1 cellular context compared by ENCODE assay signal in the genomic region with DNA sequence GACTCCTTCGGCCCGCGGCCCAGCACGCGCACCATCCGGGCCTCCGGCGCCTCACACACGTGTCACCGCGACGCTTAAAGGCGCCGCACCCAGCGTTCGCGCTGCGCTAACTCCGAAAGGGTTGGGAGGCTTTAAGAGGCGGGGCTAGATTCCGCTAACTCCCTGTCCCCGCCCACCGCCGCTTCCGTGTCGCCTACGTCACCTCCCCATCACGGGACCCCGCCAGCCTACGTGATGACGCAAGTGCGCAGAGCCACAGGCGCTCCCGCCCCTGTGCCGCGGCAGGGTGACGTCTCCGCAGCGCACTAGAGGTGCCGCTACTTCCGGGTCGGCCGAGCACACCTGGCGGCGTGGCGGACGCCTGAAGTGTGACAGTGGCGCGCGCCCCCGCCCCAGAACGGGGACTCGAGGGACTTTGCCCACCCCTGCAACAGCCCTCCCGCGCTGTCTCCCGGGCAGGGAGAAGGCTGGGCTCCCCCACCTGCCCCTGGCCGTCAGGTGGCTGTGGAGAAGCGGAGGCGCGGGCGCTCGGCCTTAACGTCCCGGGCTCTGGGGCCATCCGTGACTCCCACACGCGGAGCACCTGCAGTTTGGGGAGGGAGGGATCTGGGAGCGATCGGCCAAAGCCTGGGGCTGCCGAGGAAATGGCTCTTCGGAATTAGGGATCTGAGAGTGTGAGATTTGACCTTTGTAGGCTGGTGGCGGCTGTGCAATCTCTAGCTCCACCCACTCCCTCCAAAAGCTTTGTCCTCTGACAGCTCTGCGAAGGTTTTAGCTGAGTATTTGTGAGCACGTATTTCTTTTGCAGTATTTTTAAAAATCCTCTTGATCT.
TF ChIP-seq lines count a peak whose summit lies in the region.

A gene (minus strand): TSS at position 35 of the 832 bp plus-strand sequence. CDS start 4,451 bp downstream, outside the sequence.

TF ChIP-seq in K562, 482 proteins besides CTCF, POLR2A, EP300 and RAD21 (continued from another document and continues in another):
- TF ChIP-seq, protein P1, sequence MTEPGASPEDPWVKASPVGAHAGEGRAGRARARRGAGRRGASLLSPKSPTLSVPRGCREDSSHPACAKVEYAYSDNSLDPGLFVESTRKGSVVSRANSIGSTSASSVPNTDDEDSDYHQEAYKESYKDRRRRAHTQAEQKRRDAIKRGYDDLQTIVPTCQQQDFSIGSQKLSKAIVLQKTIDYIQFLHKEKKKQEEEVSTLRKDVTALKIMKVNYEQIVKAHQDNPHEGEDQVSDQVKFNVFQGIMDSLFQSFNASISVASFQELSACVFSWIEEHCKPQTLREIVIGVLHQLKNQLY (CRISPR knock-in tag; conservative IDR thresholded peaks at IDR 0.05), result 0 out of 4 replicates have a peak, but pooled peaks of 1 of the 2 experiments have one; percentile 45
- TF ChIP-seq, protein P2, sequence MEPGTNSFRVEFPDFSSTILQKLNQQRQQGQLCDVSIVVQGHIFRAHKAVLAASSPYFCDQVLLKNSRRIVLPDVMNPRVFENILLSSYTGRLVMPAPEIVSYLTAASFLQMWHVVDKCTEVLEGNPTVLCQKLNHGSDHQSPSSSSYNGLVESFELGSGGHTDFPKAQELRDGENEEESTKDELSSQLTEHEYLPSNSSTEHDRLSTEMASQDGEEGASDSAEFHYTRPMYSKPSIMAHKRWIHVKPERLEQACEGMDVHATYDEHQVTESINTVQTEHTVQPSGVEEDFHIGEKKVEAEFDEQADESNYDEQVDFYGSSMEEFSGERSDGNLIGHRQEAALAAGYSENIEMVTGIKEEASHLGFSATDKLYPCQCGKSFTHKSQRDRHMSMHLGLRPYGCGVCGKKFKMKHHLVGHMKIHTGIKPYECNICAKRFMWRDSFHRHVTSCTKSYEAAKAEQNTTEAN (CRISPR knock-in tag; IDR thresholded peaks at IDR 0.05), result 0 out of 2 replicates have a peak, but pooled peaks have one; percentile 68
- TF ChIP-seq ELF1 (tag; IDR thresholded peaks at IDR 0.05) (peak; percentile 99), FOXM1 (IDR thresholded peaks at IDR 0.05; ENCODE audit: low read depth) (peak; percentile 95), FOXM1 (CRISPR knock-in tag; IDR thresholded peaks at IDR 0.05; ENCODE audit: low read depth) (no peak; the same call in 1 of the 2 replicates), GABPA (tag; conservative IDR thresholded peaks at IDR 0.05; ENCODE audit: low read depth) (peak; percentile 84), HCFC1 (IDR thresholded peaks at IDR 0.05; ENCODE audit: low read depth, low read length) (peak; percentile 74), CC2D1A (IDR thresholded peaks at IDR 0.05) (no peak), C11orf30 (IDR thresholded peaks at IDR 0.05; ENCODE audit: low read depth) (peak; percentile 78), PHF20 (IDR thresholded peaks at IDR 0.05; ENCODE audit: partially characterized antibody) (peak; percentile 92), TAF7 (tag; IDR thresholded peaks at IDR 0.05) (peak; percentile 81), HMGN3 (IDR thresholded peaks at IDR 0.05; ENCODE audit: borderline replicate concordance, extremely low read depth, insufficient read length, low read depth, low read length) (peak; percentile 84), EZH2 (IDR thresholded peaks at IDR 0.05; ENCODE audit: borderline replicate concordance, low read depth, low read length) (no peak), SIN3A (IDR thresholded peaks at IDR 0.05; ENCODE audit: borderline replicate concordance in 2 of 2, control insufficient read depth in 1 of 2, low read depth in 2 of 2, low read length in 2 of 2) (peak in 1 of 2 experiments; percentile 88; a peak in 2 of 4 replicates), L3MBTL2 (IDR thresholded peaks at IDR 0.05) (peak; percentile 86), FIP1L1 (IDR thresholded peaks at IDR 0.05; ENCODE audit: low read depth, low read length, poor library complexity, severe bottlenecking) (peak; percentile 73), KDM1A (IDR thresholded peaks at IDR 0.05) (peak in 1 of 2 experiments; percentile 16; a peak in 2 of 4 replicates), ZNF263 (CRISPR knock-in tag; IDR thresholded peaks at IDR 0.05; ENCODE audit: borderline replicate concordance) (peak; percentile 74; the same call in 1 of the 2 replicates), EGR1 (conservative IDR thresholded peaks at IDR 0.05) (peak; percentile 82), KLF6 (CRISPR knock-in tag; IDR thresholded peaks at IDR 0.05; ENCODE audit: borderline replicate concordance) (0 out of 2 replicates have a peak, but pooled peaks have one; percentile 54), ZNF583 (CRISPR knock-in tag; IDR thresholded peaks at IDR 0.05) (peak; percentile 68; the same call in 1 of the 2 replicates), CSDE1 (IDR thresholded peaks at IDR 0.05) (peak in 1 of 2 experiments; percentile 53; a peak in 1 of 4 replicates)
- TF ChIP-seq, protein P3, sequence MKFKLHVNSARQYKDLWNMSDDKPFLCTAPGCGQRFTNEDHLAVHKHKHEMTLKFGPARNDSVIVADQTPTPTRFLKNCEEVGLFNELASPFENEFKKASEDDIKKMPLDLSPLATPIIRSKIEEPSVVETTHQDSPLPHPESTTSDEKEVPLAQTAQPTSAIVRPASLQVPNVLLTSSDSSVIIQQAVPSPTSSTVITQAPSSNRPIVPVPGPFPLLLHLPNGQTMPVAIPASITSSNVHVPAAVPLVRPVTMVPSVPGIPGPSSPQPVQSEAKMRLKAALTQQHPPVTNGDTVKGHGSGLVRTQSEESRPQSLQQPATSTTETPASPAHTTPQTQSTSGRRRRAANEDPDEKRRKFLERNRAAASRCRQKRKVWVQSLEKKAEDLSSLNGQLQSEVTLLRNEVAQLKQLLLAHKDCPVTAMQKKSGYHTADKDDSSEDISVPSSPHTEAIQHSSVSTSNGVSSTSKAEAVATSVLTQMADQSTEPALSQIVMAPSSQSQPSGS (CRISPR knock-in tag; IDR thresholded peaks at IDR 0.05), result peak; percentile 86
- TF ChIP-seq, protein P4, sequence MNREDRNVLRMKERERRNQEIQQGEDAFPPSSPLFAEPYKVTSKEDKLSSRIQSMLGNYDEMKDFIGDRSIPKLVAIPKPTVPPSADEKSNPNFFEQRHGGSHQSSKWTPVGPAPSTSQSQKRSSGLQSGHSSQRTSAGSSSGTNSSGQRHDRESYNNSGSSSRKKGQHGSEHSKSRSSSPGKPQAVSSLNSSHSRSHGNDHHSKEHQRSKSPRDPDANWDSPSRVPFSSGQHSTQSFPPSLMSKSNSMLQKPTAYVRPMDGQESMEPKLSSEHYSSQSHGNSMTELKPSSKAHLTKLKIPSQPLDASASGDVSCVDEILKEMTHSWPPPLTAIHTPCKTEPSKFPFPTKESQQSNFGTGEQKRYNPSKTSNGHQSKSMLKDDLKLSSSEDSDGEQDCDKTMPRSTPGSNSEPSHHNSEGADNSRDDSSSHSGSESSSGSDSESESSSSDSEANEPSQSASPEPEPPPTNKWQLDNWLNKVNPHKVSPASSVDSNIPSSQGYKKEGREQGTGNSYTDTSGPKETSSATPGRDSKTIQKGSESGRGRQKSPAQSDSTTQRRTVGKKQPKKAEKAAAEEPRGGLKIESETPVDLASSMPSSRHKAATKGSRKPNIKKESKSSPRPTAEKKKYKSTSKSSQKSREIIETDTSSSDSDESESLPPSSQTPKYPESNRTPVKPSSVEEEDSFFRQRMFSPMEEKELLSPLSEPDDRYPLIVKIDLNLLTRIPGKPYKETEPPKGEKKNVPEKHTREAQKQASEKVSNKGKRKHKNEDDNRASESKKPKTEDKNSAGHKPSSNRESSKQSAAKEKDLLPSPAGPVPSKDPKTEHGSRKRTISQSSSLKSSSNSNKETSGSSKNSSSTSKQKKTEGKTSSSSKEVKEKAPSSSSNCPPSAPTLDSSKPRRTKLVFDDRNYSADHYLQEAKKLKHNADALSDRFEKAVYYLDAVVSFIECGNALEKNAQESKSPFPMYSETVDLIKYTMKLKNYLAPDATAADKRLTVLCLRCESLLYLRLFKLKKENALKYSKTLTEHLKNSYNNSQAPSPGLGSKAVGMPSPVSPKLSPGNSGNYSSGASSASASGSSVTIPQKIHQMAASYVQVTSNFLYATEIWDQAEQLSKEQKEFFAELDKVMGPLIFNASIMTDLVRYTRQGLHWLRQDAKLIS (CRISPR knock-in tag; IDR thresholded peaks at IDR 0.05), result peak; percentile 46; the same call in 1 of the 2 replicates
- TF ChIP-seq, protein P5, sequence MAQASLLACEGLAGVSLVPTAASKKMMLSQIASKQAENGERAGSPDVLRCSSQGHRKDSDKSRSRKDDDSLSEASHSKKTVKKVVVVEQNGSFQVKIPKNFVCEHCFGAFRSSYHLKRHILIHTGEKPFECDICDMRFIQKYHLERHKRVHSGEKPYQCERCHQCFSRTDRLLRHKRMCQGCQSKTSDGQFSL (CRISPR knock-in tag; IDR thresholded peaks at IDR 0.05), result 0 out of 2 replicates have a peak, but pooled peaks have one; percentile 53
- TF ChIP-seq, protein P5 (tag; IDR thresholded peaks at IDR 0.05), result no peak
- TF ChIP-seq, protein P6, sequence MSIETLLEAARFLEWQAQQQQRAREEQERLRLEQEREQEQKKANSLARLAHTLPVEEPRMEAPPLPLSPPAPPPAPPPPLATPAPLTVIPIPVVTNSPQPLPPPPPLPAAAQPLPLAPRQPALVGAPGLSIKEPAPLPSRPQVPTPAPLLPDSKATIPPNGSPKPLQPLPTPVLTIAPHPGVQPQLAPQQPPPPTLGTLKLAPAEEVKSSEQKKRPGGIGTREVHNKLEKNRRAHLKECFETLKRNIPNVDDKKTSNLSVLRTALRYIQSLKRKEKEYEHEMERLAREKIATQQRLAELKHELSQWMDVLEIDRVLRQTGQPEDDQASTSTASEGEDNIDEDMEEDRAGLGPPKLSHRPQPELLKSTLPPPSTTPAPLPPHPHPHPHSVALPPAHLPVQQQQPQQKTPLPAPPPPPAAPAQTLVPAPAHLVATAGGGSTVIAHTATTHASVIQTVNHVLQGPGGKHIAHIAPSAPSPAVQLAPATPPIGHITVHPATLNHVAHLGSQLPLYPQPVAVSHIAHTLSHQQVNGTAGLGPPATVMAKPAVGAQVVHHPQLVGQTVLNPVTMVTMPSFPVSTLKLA (conservative IDR thresholded peaks at IDR 0.05), result peak; percentile 97 to 99
- TF ChIP-seq, protein P7, sequence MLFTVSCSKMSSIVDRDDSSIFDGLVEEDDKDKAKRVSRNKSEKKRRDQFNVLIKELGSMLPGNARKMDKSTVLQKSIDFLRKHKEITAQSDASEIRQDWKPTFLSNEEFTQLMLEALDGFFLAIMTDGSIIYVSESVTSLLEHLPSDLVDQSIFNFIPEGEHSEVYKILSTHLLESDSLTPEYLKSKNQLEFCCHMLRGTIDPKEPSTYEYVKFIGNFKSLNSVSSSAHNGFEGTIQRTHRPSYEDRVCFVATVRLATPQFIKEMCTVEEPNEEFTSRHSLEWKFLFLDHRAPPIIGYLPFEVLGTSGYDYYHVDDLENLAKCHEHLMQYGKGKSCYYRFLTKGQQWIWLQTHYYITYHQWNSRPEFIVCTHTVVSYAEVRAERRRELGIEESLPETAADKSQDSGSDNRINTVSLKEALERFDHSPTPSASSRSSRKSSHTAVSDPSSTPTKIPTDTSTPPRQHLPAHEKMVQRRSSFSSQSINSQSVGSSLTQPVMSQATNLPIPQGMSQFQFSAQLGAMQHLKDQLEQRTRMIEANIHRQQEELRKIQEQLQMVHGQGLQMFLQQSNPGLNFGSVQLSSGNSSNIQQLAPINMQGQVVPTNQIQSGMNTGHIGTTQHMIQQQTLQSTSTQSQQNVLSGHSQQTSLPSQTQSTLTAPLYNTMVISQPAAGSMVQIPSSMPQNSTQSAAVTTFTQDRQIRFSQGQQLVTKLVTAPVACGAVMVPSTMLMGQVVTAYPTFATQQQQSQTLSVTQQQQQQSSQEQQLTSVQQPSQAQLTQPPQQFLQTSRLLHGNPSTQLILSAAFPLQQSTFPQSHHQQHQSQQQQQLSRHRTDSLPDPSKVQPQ (CRISPR knock-in tag; IDR thresholded peaks at IDR 0.05; ENCODE audit: borderline replicate concordance), result 0 out of 2 replicates have a peak, but pooled peaks have one; percentile 11
- TF ChIP-seq, protein P8, sequence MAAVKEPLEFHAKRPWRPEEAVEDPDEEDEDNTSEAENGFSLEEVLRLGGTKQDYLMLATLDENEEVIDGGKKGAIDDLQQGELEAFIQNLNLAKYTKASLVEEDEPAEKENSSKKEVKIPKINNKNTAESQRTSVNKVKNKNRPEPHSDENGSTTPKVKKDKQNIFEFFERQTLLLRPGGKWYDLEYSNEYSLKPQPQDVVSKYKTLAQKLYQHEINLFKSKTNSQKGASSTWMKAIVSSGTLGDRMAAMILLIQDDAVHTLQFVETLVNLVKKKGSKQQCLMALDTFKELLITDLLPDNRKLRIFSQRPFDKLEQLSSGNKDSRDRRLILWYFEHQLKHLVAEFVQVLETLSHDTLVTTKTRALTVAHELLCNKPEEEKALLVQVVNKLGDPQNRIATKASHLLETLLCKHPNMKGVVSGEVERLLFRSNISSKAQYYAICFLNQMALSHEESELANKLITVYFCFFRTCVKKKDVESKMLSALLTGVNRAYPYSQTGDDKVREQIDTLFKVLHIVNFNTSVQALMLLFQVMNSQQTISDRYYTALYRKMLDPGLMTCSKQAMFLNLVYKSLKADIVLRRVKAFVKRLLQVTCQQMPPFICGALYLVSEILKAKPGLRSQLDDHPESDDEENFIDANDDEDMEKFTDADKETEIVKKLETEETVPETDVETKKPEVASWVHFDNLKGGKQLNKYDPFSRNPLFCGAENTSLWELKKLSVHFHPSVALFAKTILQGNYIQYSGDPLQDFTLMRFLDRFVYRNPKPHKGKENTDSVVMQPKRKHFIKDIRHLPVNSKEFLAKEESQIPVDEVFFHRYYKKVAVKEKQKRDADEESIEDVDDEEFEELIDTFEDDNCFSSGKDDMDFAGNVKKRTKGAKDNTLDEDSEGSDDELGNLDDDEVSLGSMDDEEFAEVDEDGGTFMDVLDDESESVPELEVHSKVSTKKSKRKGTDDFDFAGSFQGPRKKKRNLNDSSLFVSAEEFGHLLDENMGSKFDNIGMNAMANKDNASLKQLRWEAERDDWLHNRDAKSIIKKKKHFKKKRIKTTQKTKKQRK (IDR thresholded peaks at IDR 0.05; ENCODE audit: borderline replicate concordance, low read depth, low read length), result no peak
- TF ChIP-seq, protein P9, sequence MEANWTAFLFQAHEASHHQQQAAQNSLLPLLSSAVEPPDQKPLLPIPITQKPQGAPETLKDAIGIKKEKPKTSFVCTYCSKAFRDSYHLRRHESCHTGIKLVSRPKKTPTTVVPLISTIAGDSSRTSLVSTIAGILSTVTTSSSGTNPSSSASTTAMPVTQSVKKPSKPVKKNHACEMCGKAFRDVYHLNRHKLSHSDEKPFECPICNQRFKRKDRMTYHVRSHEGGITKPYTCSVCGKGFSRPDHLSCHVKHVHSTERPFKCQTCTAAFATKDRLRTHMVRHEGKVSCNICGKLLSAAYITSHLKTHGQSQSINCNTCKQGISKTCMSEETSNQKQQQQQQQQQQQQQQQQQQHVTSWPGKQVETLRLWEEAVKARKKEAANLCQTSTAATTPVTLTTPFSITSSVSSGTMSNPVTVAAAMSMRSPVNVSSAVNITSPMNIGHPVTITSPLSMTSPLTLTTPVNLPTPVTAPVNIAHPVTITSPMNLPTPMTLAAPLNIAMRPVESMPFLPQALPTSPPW (CRISPR knock-in tag; IDR thresholded peaks at IDR 0.05), result peak; percentile 70
